ENCODE assay signal across 13 cellular contexts in genomic region chr1:13469343-13469742, GRCh38.
DNase-seq lines count a peak whose midpoint lies in the region; ATAC-seq and TF ChIP-seq lines count a peak whose summit lies in the region.
"Had no signal": no experiment of that assay in that cellular context is flagged by ENCODE, and none has a peak within 500 bp of the region (broad histone marks: within the 10 kb centered on the region; RNA-seq: fewer than 3 reads in every experiment).

No MANE protein-coding gene starts in this region.

- POLR2A ChIA-PET in RWPE1 (lab: Yijun Ruan, JAX; ENCODE audit: low non-redundant PET): no interaction called here

- no peak for ATAC-seq in GM18517 (IDR thresholded peaks at IDR 0.05; ENCODE audit: unreplicated experiment)
- ATAC-seq in GM18498 (IDR thresholded peaks at IDR 0.05; ENCODE audit: unreplicated experiment): no peak
- ATAC-seq: stimulated activated memory B cell treated with anti-CD40 and anti-IgM and Interleukin-4, amounts not matched to agents 10 μg/mL and 1 μg/mL and 100 μg/mL, for 72 hours had no signal

- H3K27ac ChIP-seq in RWPE1: no peak overlapping the region
- H3K27ac ChIP-seq: HL-60, SJSA1 had no signal

- CTCF ChIA-PET in RWPE1 (lab: Yijun Ruan, JAX): no interaction called here

- DNase-seq in D341Med (ENCODE audit: low spot score) (peak; percentile 55), GM20000 (ENCODE audit: low spot score) (peak; percentile 24), RWPE1 (ENCODE audit: low spot score) (peak; percentile 42), iPS-NIHi7 (ENCODE audit: extremely low spot score) (peak; percentile 26), NCI-H128 (lab: John Stamatoyannopoulos, UW; ENCODE audit: unreplicated experiment) (no peak)
- no peak for DNase-seq in NK-92 treated with Interleukin-12 subunit alpha and Interleukin-12 subunit beta, amount 100 ng/mL, for 24 hours (lab: John Stamatoyannopoulos, UW)
- DNase-seq: activated T-cell treated with anti-CD3 and anti-CD28 coated beads, Interleukin-2, amount 50 U/mL, for 48 hours; retina had no signal

- TF ChIP-seq CTCF in GM20000 (IDR thresholded peaks at IDR 0.05; ENCODE audit: extremely low read depth, missing control alignments) (no peak), RWPE1 (conservative IDR thresholded peaks at IDR 0.05; ENCODE audit: low read depth) (peak; percentile 46)

Comparison
In these comparisons a context has a peak if more than half of its experiments do, and no peak if none do; other contexts are left out.
1. DNase-seq: peak in D341Med (single experiment), GM20000 (single experiment), RWPE1 (single experiment) and iPS-NIHi7 (single experiment); none in NK-92 treated with Interleukin-12 subunit alpha and Interleukin-12 subunit beta, amount 100 ng/mL, for 24 hours (single experiment) and NCI-H128 (single experiment).